Comparison of ENCODE assay signal across 1 cellular context in the genomic region with DNA sequence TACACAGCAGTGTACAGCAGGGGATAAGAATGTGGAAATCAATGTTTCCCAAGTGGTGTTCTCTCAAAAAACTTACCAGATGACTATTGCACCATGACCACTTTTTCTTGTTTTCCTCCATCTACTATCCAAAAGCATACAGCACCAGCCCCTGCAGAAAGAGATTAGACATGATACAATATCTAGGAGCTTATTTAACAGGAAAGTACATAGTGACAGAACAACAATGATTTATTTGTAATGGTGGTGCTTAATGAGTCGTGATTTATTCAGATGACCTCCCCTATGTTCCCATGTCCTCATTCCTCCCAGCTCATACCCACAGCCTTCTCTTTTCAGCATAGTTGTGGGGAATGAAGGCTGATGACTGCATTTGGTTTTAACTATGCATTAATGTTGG.
TF ChIP-seq lines count a peak whose summit lies in the region.

No MANE protein-coding gene starts in this region.

TF ChIP-seq in IMR-90, 13 proteins besides CTCF, POLR2A, EP300 and RAD21:
- TF ChIP-seq FOS (IDR thresholded peaks at IDR 0.05; ENCODE audit: low read depth, low read length) = no peak
- no peak for TF ChIP-seq MXI1 (IDR thresholded peaks at IDR 0.05; ENCODE audit: borderline replicate concordance, low read depth, low read length)
- no peak for TF ChIP-seq BHLHE40 (IDR thresholded peaks at IDR 0.05; ENCODE audit: low read depth, low read length)
- TF ChIP-seq, protein P1, sequence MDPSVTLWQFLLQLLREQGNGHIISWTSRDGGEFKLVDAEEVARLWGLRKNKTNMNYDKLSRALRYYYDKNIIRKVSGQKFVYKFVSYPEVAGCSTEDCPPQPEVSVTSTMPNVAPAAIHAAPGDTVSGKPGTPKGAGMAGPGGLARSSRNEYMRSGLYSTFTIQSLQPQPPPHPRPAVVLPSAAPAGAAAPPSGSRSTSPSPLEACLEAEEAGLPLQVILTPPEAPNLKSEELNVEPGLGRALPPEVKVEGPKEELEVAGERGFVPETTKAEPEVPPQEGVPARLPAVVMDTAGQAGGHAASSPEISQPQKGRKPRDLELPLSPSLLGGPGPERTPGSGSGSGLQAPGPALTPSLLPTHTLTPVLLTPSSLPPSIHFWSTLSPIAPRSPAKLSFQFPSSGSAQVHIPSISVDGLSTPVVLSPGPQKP (IDR thresholded peaks at IDR 0.05; ENCODE audit: borderline replicate concordance, low read depth, low read length) = no peak
- TF ChIP-seq RFX5 (IDR thresholded peaks at IDR 0.05; ENCODE audit: low read depth, low read length) = no peak
- no peak for TF ChIP-seq SMC3 (IDR thresholded peaks at IDR 0.05; ENCODE audit: low read depth, low read length)
- no peak for TF ChIP-seq CHD1 (IDR thresholded peaks at IDR 0.05; ENCODE audit: low read depth, low read length)
- TF ChIP-seq MAZ (IDR thresholded peaks at IDR 0.05; ENCODE audit: borderline replicate concordance, low read depth, low read length) = no peak
- no peak for TF ChIP-seq MAFK (IDR thresholded peaks at IDR 0.05; ENCODE audit: low read depth, low read length)
- TF ChIP-seq RCOR1 (IDR thresholded peaks at IDR 0.05; ENCODE audit: insufficient replicate concordance, low read length) = no peak
- TF ChIP-seq, protein P2, sequence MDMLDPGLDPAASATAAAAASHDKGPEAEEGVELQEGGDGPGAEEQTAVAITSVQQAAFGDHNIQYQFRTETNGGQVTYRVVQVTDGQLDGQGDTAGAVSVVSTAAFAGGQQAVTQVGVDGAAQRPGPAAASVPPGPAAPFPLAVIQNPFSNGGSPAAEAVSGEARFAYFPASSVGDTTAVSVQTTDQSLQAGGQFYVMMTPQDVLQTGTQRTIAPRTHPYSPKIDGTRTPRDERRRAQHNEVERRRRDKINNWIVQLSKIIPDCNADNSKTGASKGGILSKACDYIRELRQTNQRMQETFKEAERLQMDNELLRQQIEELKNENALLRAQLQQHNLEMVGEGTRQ (IDR thresholded peaks at IDR 0.05; ENCODE audit: low read depth, low read length) = no peak
- no peak for TF ChIP-seq NFE2L2 (IDR thresholded peaks at IDR 0.05; ENCODE audit: low read depth, low read length)
- no peak for TF ChIP-seq CEBPB (IDR thresholded peaks at IDR 0.05; ENCODE audit: low read depth, low read length)
TF ChIP-seq in IMR-90: peak in this region for 0.
